14 cellular contexts compared by ENCODE assay signal in the genomic region with DNA sequence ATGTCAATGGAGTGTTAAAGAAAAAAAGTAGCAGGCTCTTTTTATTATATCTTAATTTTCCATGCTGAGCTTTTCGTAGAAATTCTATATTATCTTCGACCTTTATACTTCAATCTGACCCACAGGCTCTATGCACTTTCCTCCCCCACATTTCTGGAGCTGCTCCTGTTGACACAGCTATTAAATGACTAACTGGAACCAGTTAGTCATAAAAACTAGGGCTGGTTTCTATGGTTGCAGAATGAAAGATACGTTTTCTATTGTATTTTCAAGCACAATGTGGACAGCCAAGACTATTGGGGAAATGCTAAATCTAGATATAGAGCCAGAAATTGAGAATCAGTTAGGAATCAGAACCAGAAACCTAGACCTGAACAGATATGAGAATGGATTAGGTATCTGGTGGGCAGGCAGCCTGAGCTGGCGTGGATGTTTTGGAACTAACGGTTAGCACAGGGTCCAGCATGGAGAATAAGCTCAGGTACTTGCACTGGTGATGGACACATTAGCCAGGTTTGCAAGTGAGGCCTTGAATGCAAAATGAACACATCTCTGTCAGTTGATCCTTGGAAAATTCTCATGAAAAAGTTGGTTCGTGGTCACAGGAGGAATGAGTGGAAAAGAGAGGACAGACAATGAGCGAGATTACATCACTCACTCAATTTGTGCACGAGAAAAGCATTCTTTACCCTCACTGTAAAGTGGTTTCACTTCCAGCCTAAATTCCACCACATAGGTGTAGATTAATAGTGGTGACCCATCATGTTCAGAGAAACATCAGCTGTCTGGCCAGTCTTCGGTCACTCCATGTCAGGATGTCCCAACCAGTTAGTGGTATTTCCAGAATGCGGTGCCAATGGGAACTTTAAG.
A peak's percentile ranks its signal among the peaks of the same experiment; 100 is the strongest.
DNase-seq lines count a peak whose midpoint lies in the region; ATAC-seq and TF ChIP-seq lines count a peak whose summit lies in the region.
"Had no signal": no experiment of that assay in that cellular context is flagged by ENCODE, and none has a peak within 500 bp of the region (broad histone marks: within the 10 kb centered on the region; RNA-seq: fewer than 3 reads in every experiment).

No MANE protein-coding gene starts in this region.

- no peak overlapping the region for H3K56ac ChIP-seq in mesendoderm (ENCODE audit: low read length)

- 75% methylated on average over 10 of the region's 10 CpGs for WGBS in mammary epithelial cell (ENCODE audit: low coverage, missing lambda C conversion rate)
- WGBS in mesendoderm (ENCODE audit: extremely low coverage, insufficient coverage, low lambda C conversion rate), result no CpG with 5 or more reads among the region's 10 CpGs
- 82 to 86% methylated on average over 10 of the region's 10 CpGs for WGBS in thyroid gland, 2 donors

- no peak overlapping the region for H3K27ac ChIP-seq in mammary epithelial cell (ENCODE audit: insufficient read depth, low read depth, low read length)
- H3K27ac ChIP-seq in mesendoderm (ENCODE audit: low read depth, low read length), result no peak overlapping the region
- no peak overlapping the region for H3K27ac ChIP-seq in thyroid gland
- H3K27ac ChIP-seq: heart right ventricle, spleen had no signal

- no peak overlapping the region for H3K4ac ChIP-seq in mesendoderm (ENCODE audit: low read depth, low read length)

- TF ChIP-seq CTCF in mammary epithelial cell (conservative IDR thresholded peaks at IDR 0.05 in 1 of 2, IDR thresholded peaks at IDR 0.05 in 1 of 2; ENCODE audit: extremely low read depth in 1 of 2, insufficient read depth in 1 of 2, low read depth in 1 of 2, low read length in 2 of 2) (no peak), mucosa of descending colon (IDR thresholded peaks at IDR 0.05) (no peak), thyroid gland (IDR thresholded peaks at IDR 0.05) (no peak)

- H3K79me2 ChIP-seq in mammary epithelial cell (ENCODE audit: insufficient read depth, low read length) (no peaks in the 10 kb centered on the region), mesendoderm (ENCODE audit: control insufficient read depth, insufficient read depth, low read length) (no peaks in the 10 kb centered on the region)

- DNase-seq in DMS153 treated with DMSO at 0.1 percent for 48 hours (lab: John Stamatoyannopoulos, UW; ENCODE audit: unreplicated experiment), result peak; percentile 9
- peak; percentile 68 for DNase-seq in LHCN-M2 (ENCODE audit: low read depth)
- DNase-seq in mammary epithelial cell, result peak; percentile 8
- peak in 1 of 3 donors; percentile 46 for DNase-seq in mucosa of descending colon
- DNase-seq in mesendoderm, result no peak
- DNase-seq in thyroid gland, result no peak
- no peak for DNase-seq in SK-N-DZ (ENCODE audit: low spot score)
- DNase-seq: CD4-positive, alpha-beta memory T cell; effector memory CD4-positive, alpha-beta T cell; heart right ventricle; NCI-H526; SK-N-SH; spleen had no signal

- H3K4me2 ChIP-seq in mammary epithelial cell (ENCODE audit: insufficient read depth, low read depth, low read length) (no peak overlapping the region), mesendoderm (ENCODE audit: low read length) (no peak overlapping the region)
- H3K4me2 ChIP-seq: SK-N-SH had no signal

- H3K27me3 ChIP-seq in mammary epithelial cell (ENCODE audit: insufficient read depth, low read length), result no peaks in the 10 kb centered on the region
- no peaks in the 10 kb centered on the region for H3K27me3 ChIP-seq in mesendoderm (ENCODE audit: insufficient read depth, low read length, poor library complexity)
- H3K27me3 ChIP-seq in thyroid gland, result no peaks in the 10 kb centered on the region
- H3K27me3 ChIP-seq: spleen had no signal

- H4K20me1 ChIP-seq in mammary epithelial cell (ENCODE audit: insufficient read depth, low read length), result no peaks in the 10 kb centered on the region

- H3K9me3 ChIP-seq in mammary epithelial cell (replicated peaks; ENCODE audit: insufficient read depth, low read length) (no peaks in the 10 kb centered on the region), mucosa of descending colon (no peaks in the 10 kb centered on the region), thyroid gland (no peaks in the 10 kb centered on the region)
- H3K9me3 ChIP-seq: SK-N-SH had no signal

- no peak overlapping the region for H4K5ac ChIP-seq in mesendoderm (ENCODE audit: low read length)

- H2BK120ac ChIP-seq in mesendoderm (ENCODE audit: low read depth, low read length), result no peak overlapping the region

- no TSS peak for BruUV-seq in mammary epithelial cell (replicated peaks; lab: Mats Ljungman, UMichigan)

- no peak overlapping the region for H2BK15ac ChIP-seq in mesendoderm (replicated peaks; ENCODE audit: low read depth)

- H3K36me3 ChIP-seq in mammary epithelial cell (ENCODE audit: insufficient read depth, low read length) (no peaks in the 10 kb centered on the region), mucosa of descending colon (ENCODE audit: low read depth) (no peaks in the 10 kb centered on the region), mesendoderm (ENCODE audit: control insufficient read depth, insufficient read depth, low read length) (no peaks in the 10 kb centered on the region), thyroid gland (no peaks in the 10 kb centered on the region)
- H3K36me3 ChIP-seq: heart right ventricle, spleen had no signal

- peak; percentile 96 for ATAC-seq in mucosa of descending colon
- no peak for ATAC-seq in GM18511 (IDR thresholded peaks at IDR 0.05; ENCODE audit: unreplicated experiment)
- ATAC-seq: heart right ventricle had no signal

- dilution Hi-C loops in mammary epithelial cell (cut with HindIII; ENCODE audit: low sequenced_read_pairs), result no loop called here

- no peak overlapping the region for H3K23ac ChIP-seq in mesendoderm (ENCODE audit: low read length)

- H3K9ac ChIP-seq in mammary epithelial cell (ENCODE audit: insufficient read depth, low read length) (no peak overlapping the region), mesendoderm (ENCODE audit: low read length) (no peak overlapping the region)
- H3K9ac ChIP-seq: SK-N-SH had no signal

- in situ Hi-C loops in mammary epithelial cell (cut with MboI; ENCODE audit: low sequenced_read_pairs in 2 of 2), result no loop called here

- CTCF ChIA-PET in mammary epithelial cell (lab: Charles Lee; ENCODE audit: low non-redundant PET), result no interaction called here

- intact Hi-C loops in mammary epithelial cell (cut with micrococcal nuclease), result no loop called here
- intact Hi-C loops in mucosa of descending colon (cut with DNase I, micrococcal nuclease), result no loop called here
- intact Hi-C loops in thyroid gland (cut with DNase I), result no loop called here

- TF ChIP-seq POLR2A in thyroid gland (IDR thresholded peaks at IDR 0.05), result no peak

- H3K79me1 ChIP-seq in mesendoderm (ENCODE audit: low read length), result no peaks in the 10 kb centered on the region

- H3K4me1 ChIP-seq in mammary epithelial cell (ENCODE audit: insufficient read depth, low read length), result no peaks in the 10 kb centered on the region
- H3K4me1 ChIP-seq in mucosa of descending colon (ENCODE audit: low read depth), result no peaks in the 10 kb centered on the region
- no peaks in the 10 kb centered on the region for H3K4me1 ChIP-seq in mesendoderm (ENCODE audit: control insufficient read depth, low read depth, low read length)
- no peaks in the 10 kb centered on the region for H3K4me1 ChIP-seq in thyroid gland
- H3K4me1 ChIP-seq: heart right ventricle, spleen had no signal

- no peak overlapping the region for H4K8ac ChIP-seq in mesendoderm (ENCODE audit: low read depth, low read length)

- H3K4me3 ChIP-seq in mammary epithelial cell (replicated peaks in 1 of 3; ENCODE audit: insufficient read depth in 1 of 3, low read depth in 2 of 3, low read length in 3 of 3), result no peak overlapping the region
- no peak overlapping the region for H3K4me3 ChIP-seq in mucosa of descending colon
- no peak overlapping the region for H3K4me3 ChIP-seq in mesendoderm (ENCODE audit: low read length)
- no peak overlapping the region for H3K4me3 ChIP-seq in thyroid gland (replicated peaks in 1 of 3)
- H3K4me3 ChIP-seq: heart right ventricle, spleen had no signal

- no peak overlapping the region for H3K18ac ChIP-seq in mesendoderm (ENCODE audit: low read length)

- H2AK5ac ChIP-seq in mesendoderm (ENCODE audit: low read length), result no peak overlapping the region

- no peak overlapping the region for H2AFZ ChIP-seq in mammary epithelial cell (ENCODE audit: low read depth, low read length)

- no peak overlapping the region for H2BK5ac ChIP-seq in mesendoderm (ENCODE audit: low read length)

Comparison
In these comparisons a context has a peak if more than half of its experiments do, and no peak if none do; other contexts are left out.
1. DNase-seq: peak in DMS153 treated with DMSO at 0.1 percent for 48 hours (single experiment), LHCN-M2 (single experiment) and mammary epithelial cell (single experiment); none in mesendoderm (single experiment), thyroid gland (0 of 2) and SK-N-DZ (single experiment).